9 cellular contexts compared by ENCODE assay signal in the genomic region with DNA sequence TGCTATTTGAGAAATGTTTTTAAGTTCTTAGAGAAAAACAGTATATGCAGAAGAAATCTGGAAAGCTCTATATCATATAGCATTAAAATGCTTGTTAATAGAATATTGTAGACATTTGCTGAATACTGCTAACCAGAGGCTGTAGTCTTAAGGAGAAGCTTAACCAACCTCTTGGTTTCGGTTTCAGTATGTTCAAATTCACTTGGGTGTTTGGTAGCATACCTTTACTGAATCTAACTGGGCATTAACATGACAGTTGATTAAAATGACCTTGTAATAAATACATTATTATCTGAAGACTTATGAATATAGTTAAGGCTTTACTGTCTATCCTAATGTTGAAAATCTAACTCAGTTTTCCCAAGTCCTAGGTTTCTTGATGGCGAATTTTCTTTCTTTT. TPM values are rescaled to one million over a fixed set of nuclear protein-coding genes. Genes with fewer than 3 reads are reported as not detected.
DNase-seq lines count a peak whose midpoint lies in the region; ATAC-seq and TF ChIP-seq lines count a peak whose summit lies in the region.
"Had no signal": no experiment of that assay in that cellular context is flagged by ENCODE, and none has a peak within 500 bp of the region (broad histone marks: within the 10 kb centered on the region; RNA-seq: fewer than 3 reads in every experiment).

No MANE protein-coding gene starts in this region.

- peak overlapping the region; percentile 78 for H3K27ac Mint-ChIP-seq in activated CD8-positive, alpha-beta memory T cell treated with anti-CD3 and anti-CD28 coated beads, Interleukin-2, amount 10 ng/mL, durations not matched to agents 7 days and 5 days
- peak overlapping the region in 2 of 5 experiments; percentile 63 to 100 for H3K27ac Mint-ChIP-seq in brain

- no peaks in the 10 kb centered on the region for H3K27me3 Mint-ChIP-seq in activated CD8-positive, alpha-beta memory T cell treated with anti-CD3 and anti-CD28 coated beads, Interleukin-2, amount 10 ng/mL, durations not matched to agents 7 days and 5 days
- peaks cover 8% of the 10 kb centered on the region for H3K27me3 Mint-ChIP-seq in brain

- H3K4me1 ChIP-seq in suprapubic skin (peaks cover 39% of the 10 kb centered on the region), SJCRH30 (0 out of 2 replicates have a peak, but pooled peaks cover 10% of the 10 kb centered on the region)

- H3K4me3 Mint-ChIP-seq in activated CD8-positive, alpha-beta memory T cell treated with anti-CD3 and anti-CD28 coated beads, Interleukin-2, amount 10 ng/mL, durations not matched to agents 7 days and 5 days = peak overlapping the region; percentile 62
- peak overlapping the region in 4 of 5 experiments; percentile 83 to 100 (median 100) for H3K4me3 Mint-ChIP-seq in brain

- TF ChIP-seq POLR2A in suprapubic skin (IDR thresholded peaks at IDR 0.05) = no peak

- WGBS in suprapubic skin = 68% methylated on average over 2 of the region's 2 CpGs

- no peak for TF ChIP-seq EP300 in suprapubic skin (IDR thresholded peaks at IDR 0.05)

- H3K9me3 Mint-ChIP-seq in activated CD8-positive, alpha-beta memory T cell treated with anti-CD3 and anti-CD28 coated beads, Interleukin-2, amount 10 ng/mL, durations not matched to agents 7 days and 5 days (ENCODE audit: low read depth) = no peaks in the 10 kb centered on the region
- H3K9me3 Mint-ChIP-seq in brain = peaks cover 0 to 9% (median 0%) of the 10 kb centered on the region in 5 experiments

- H3K36me3 ChIP-seq in suprapubic skin = peaks cover 31% of the 10 kb centered on the region
- H3K36me3 ChIP-seq in SJCRH30 = peaks cover 86% of the 10 kb centered on the region

- H3K4me3 ChIP-seq in suprapubic skin (peak overlapping the region; percentile 93), SJCRH30 (no peak overlapping the region)

- H3K27me3 ChIP-seq in suprapubic skin = no peaks in the 10 kb centered on the region
- H3K27me3 ChIP-seq in SJCRH30 = no peaks in the 10 kb centered on the region

- no peak for TF ChIP-seq CTCF in brain (conservative IDR thresholded peaks at IDR 0.05)
- no peak for TF ChIP-seq CTCF in suprapubic skin (IDR thresholded peaks at IDR 0.05)

- H3K27ac ChIP-seq in suprapubic skin = no peak overlapping the region
- H3K27ac ChIP-seq in SJCRH30 = no peak overlapping the region

- DNase-seq in activated CD8-positive, alpha-beta memory T cell treated with anti-CD3 and anti-CD28 coated beads, Interleukin-2, amount 10 ng/mL, durations not matched to agents 7 days and 5 days = no peak
- no peak for DNase-seq in activated CD8-positive, alpha-beta memory T cell treated with anti-CD3 and anti-CD28 coated beads, Interleukin-2, amount 50 U/mL, for 48 hours
- DNase-seq in suprapubic skin (ENCODE audit: low spot score in 2 of 2) (no peak), putamen (ENCODE audit: low spot score) (no peak), SJCRH30 (no peak), NCI-H748 treated with DMSO at 0.1 percent for 48 hours (lab: John Stamatoyannopoulos, UW) (no peak)
- DNase-seq: NCI-H2227 treated with DMSO at 0.1 percent for 48 hours had no signal

- H3K36me3 Mint-ChIP-seq in activated CD8-positive, alpha-beta memory T cell treated with anti-CD3 and anti-CD28 coated beads, Interleukin-2, amount 10 ng/mL, durations not matched to agents 7 days and 5 days = peaks cover 68% of the 10 kb centered on the region
- H3K36me3 Mint-ChIP-seq in brain = peaks cover 72% of the 10 kb centered on the region

- peaks cover 50% of the 10 kb centered on the region for H3K4me1 Mint-ChIP-seq in activated CD8-positive, alpha-beta memory T cell treated with anti-CD3 and anti-CD28 coated beads, Interleukin-2, amount 10 ng/mL, durations not matched to agents 7 days and 5 days
- peaks cover 55% of the 10 kb centered on the region for H3K4me1 Mint-ChIP-seq in brain

- ATAC-seq in activated CD8-positive, alpha-beta memory T cell treated with anti-CD3 and anti-CD28 coated beads, Interleukin-2, amount 10 ng/mL, durations not matched to agents 7 days and 5 days = peak; percentile 62
- peak; percentile 54 for ATAC-seq in HG03342 (IDR thresholded peaks at IDR 0.05; ENCODE audit: unreplicated experiment)

- CTCF ChIA-PET in activated CD8-positive, alpha-beta memory T cell treated with anti-CD3 and anti-CD28 coated beads, Interleukin-2, amount 10 ng/mL, durations not matched to agents 7 days and 5 days (lab: Charles Lee) = interaction anchor here (1.0 kb wide), 1 partner anchor 11 kb away, joined by 4 read pairs; no protein-coding TSS in a partner anchor

- no peaks in the 10 kb centered on the region for H3K9me3 ChIP-seq in suprapubic skin
- no peaks in the 10 kb centered on the region for H3K9me3 ChIP-seq in SJCRH30 (replicated peaks)

RNA-seq across cellular contexts. Expression of gene PCF11, which starts 5.4 kb away (rescaled TPM):
- total RNA-seq in activated CD8-positive, alpha-beta memory T cell treated with anti-CD3 and anti-CD28 coated beads, Interleukin-2, amount 10 ng/mL, durations not matched to agents 7 days and 5 days = 10 to 100 TPM; 71.6 to 85.0 TPM
- polyA plus RNA-seq in brain (ENCODE audit: insufficient read depth, low read depth, low replicate concordance) = 21.0 TPM
- total RNA-seq in suprapubic skin = 100 to 1,000 TPM in 2 of 4 donors, 10 to 100 TPM in 2; 89.1 to 185 (median 117) TPM
- 55.9 and 71.1 TPM in 2 replicates for total RNA-seq in SJCRH30 (2014; rRNA removed; shearing (Covaris generic))

RNA-seq across cellular contexts. Expression of gene ANKRD42, which starts 31.1 kb away (rescaled TPM):
- total RNA-seq in activated CD8-positive, alpha-beta memory T cell treated with anti-CD3 and anti-CD28 coated beads, Interleukin-2, amount 10 ng/mL, durations not matched to agents 7 days and 5 days = 1 to 10 TPM; 1.6 to 1.9 TPM
- polyA plus RNA-seq in brain (ENCODE audit: insufficient read depth, low read depth, low replicate concordance) = 2.8 TPM
- total RNA-seq in suprapubic skin = 10 to 100 TPM in 2 of 4 donors, 1 to 10 TPM in 2; 7.2 to 12.6 (median 10.5) TPM
- 2.2 and 2.6 TPM in 2 replicates for total RNA-seq in SJCRH30 (2014; rRNA removed; shearing (Covaris generic))
